8 cellular contexts compared by ENCODE assay signal in the genomic region with DNA sequence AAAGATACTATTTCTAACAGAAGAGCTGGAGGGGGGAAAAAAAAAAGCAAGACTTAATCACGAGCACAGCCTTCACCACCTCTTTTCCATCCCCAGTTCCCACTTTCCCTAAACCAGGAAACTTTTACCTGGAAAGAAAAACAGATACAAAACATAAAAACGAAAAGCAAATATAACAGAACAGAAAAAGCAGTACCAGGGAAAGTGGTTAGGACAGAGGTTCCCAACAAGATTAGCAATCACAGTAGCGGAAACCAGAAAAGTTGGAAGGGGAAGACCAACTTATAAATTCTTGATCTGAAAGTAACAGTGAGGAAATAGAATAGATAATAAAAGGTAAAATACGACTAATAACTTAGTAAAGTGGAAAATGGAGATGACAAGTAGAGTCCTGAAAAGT. TPM values are rescaled to one million over a fixed set of nuclear protein-coding genes. Genes with fewer than 3 reads are reported as not detected.
DNase-seq lines count a peak whose midpoint lies in the region; ATAC-seq, FAIRE-seq and TF ChIP-seq lines count a peak whose summit lies in the region.

No MANE protein-coding gene starts in this region.

- WGBS in body of pancreas, 2 donors = 3 to 8% methylated on average over 4 of the region's 4 CpGs
- WGBS in lung, 2 donors = 18 to 22% methylated on average over 4 of the region's 4 CpGs
- 8 to 9% methylated on average over 4 of the region's 4 CpGs for WGBS in transverse colon (ENCODE audit: low coverage in 1 of 2), 2 donors

- H3K9me3 Mint-ChIP-seq in activated naive CD4-positive, alpha-beta T cell treated with anti-CD3 and anti-CD28 coated beads for 36 hours = no peaks in the 10 kb centered on the region

- H3K27ac ChIP-seq in body of pancreas (peak overlapping the region; percentile 93 to 98 (median 94)), lung (ENCODE audit: low read depth in 1 of 2, low read length in 1 of 2) (peak overlapping the region in 1 of 2 donors; percentile 89), transverse colon (peak overlapping the region; percentile 93 to 97 (median 94))

- H3K4me1 ChIP-seq in body of pancreas (peaks cover 34% of the 10 kb centered on the region), lung (ENCODE audit: control insufficient read depth in 2 of 2, insufficient read depth in 2 of 2, low read length in 2 of 2) (peaks cover 9 to 20% of the 10 kb centered on the region in 2 donors), transverse colon (peaks cover 19 to 38% (median 32%) of the 10 kb centered on the region in 4 donors)

- no peaks in the 10 kb centered on the region for H3K9me3 ChIP-seq in body of pancreas
- H3K9me3 ChIP-seq in lung (ENCODE audit: control insufficient read depth in 2 of 2, insufficient read depth in 1 of 2, low read length in 1 of 2) = no peaks in the 10 kb centered on the region
- H3K9me3 ChIP-seq in transverse colon = no peaks in the 10 kb centered on the region

- no peak for FAIRE-seq in frontal cortex (lab: Jason Lieb, UNC)

- TF ChIP-seq CTCF in body of pancreas (IDR thresholded peaks at IDR 0.05) (no peak), lung (IDR thresholded peaks at IDR 0.05; ENCODE audit: control extremely low read depth, extremely low read depth) (no peak), transverse colon (IDR thresholded peaks at IDR 0.05) (no peak)

- DNase-seq in activated naive CD4-positive, alpha-beta T cell treated with anti-CD3 and anti-CD28 coated beads for 36 hours = no peak
- no peak for DNase-seq in activated naive CD4-positive, alpha-beta T cell treated with Interleukin-2 at 50 U/mL for 16 hours
- DNase-seq in body of pancreas (no peak), lung (ENCODE audit: low spot score) (no peak), transverse colon (no peak), frontal cortex (ENCODE audit: low spot score in 2 of 2) (no peak)

- H3K36me3 ChIP-seq in body of pancreas (replicated peaks in 1 of 2; ENCODE audit: insufficient read depth in 1 of 2, low read depth in 2 of 2) = peaks cover 8 to 21% of the 10 kb centered on the region in 2 donors
- H3K36me3 ChIP-seq in lung (ENCODE audit: control insufficient read depth in 2 of 2, insufficient read depth in 2 of 2, low read length in 2 of 2) = peaks cover 18 to 26% of the 10 kb centered on the region in 2 donors
- H3K36me3 ChIP-seq in transverse colon = peaks cover 0 to 41% (median 22%) of the 10 kb centered on the region in 4 donors

- H3K4me3 ChIP-seq in body of pancreas (peak overlapping the region; percentile 78 to 88), lung (peak overlapping the region; percentile 88), transverse colon (peak overlapping the region; percentile 42 to 79 (median 66))

- no peaks in the 10 kb centered on the region for H3K27me3 Mint-ChIP-seq in activated naive CD4-positive, alpha-beta T cell treated with anti-CD3 and anti-CD28 coated beads for 36 hours (ENCODE audit: low read depth)

- H3K27me3 ChIP-seq in body of pancreas (no peaks in the 10 kb centered on the region), lung (ENCODE audit: control insufficient read depth, insufficient read depth) (no peaks in the 10 kb centered on the region), transverse colon (no peaks in the 10 kb centered on the region)

- peak overlapping the region; percentile 93 for H3K4me3 Mint-ChIP-seq in activated naive CD4-positive, alpha-beta T cell treated with anti-CD3 and anti-CD28 coated beads for 36 hours

- no peak for TF ChIP-seq POLR2A in body of pancreas (IDR thresholded peaks at IDR 0.05)
- TF ChIP-seq POLR2A in transverse colon (IDR thresholded peaks at IDR 0.05) = no peak

- in situ Hi-C loops in transverse colon (cut with MboI; ENCODE audit: low pct_ligation_motif_present in 1 of 4, low pct_unique_long_range_greater_than_20kb in 1 of 4, low sequenced_read_pairs in 3 of 4) = loop anchor here in 2 of 4 donors (10.0 kb wide), 2 partner anchors 46 to 54 kb away; partner anchors contain the start of genes MICB (in 1 of the 2) and NCR3 (in 1 of the 2)

- CTCF ChIA-PET in activated naive CD4-positive, alpha-beta T cell treated with anti-CD3 and anti-CD28 coated beads for 36 hours (lab: Charles Lee) = interaction anchor here (0.7 to 22.5 kb wide), 9 partner anchors 10 to 143 kb away, joined by 3 to 604 read pairs (median 4); partner anchors contain the start of genes LST1, LTB, NCR3 and TNF

- peak overlapping the region; percentile 99 for H3K27ac Mint-ChIP-seq in activated naive CD4-positive, alpha-beta T cell treated with anti-CD3 and anti-CD28 coated beads for 36 hours

- H3K36me3 Mint-ChIP-seq in activated naive CD4-positive, alpha-beta T cell treated with anti-CD3 and anti-CD28 coated beads for 36 hours (ENCODE audit: low read depth) = peaks cover 51% of the 10 kb centered on the region

- ATAC-seq in body of pancreas = no peak
- ATAC-seq in lung (ENCODE audit: insufficient read depth, low FRiP score) = no peak
- no peak for ATAC-seq in HG02678 (IDR thresholded peaks at IDR 0.05; ENCODE audit: unreplicated experiment)
- ATAC-seq in GM21515 (IDR thresholded peaks at IDR 0.05; ENCODE audit: unreplicated experiment) = no peak

- peaks cover 46% of the 10 kb centered on the region for H3K4me1 Mint-ChIP-seq in activated naive CD4-positive, alpha-beta T cell treated with anti-CD3 and anti-CD28 coated beads for 36 hours (ENCODE audit: low read depth)

- TF ChIP-seq EP300 in transverse colon (IDR thresholded peaks at IDR 0.05; ENCODE audit: low read depth) = no peak

- intact Hi-C loops in activated naive CD4-positive, alpha-beta T cell treated with anti-CD3 and anti-CD28 coated beads for 36 hours (cut with micrococcal nuclease) = loop anchor here (1.0 to 10.0 kb wide), 4 partner anchors 46 to 923 kb away; partner anchors contain the start of genes GPSM3, MRPS18B, PBX2 and PPP1R10
- intact Hi-C loops in body of pancreas (cut with DNase I) (no loop called here), transverse colon (cut with DNase I; ENCODE audit: low total_unique reads) (no loop called here)

RNA-seq across cellular contexts. Expression of gene DDX39B, which starts 1.2 kb away (rescaled TPM):
- 100 to 1,000 TPM; 600 to 624 TPM for total RNA-seq in activated naive CD4-positive, alpha-beta T cell treated with anti-CD3 and anti-CD28 coated beads for 36 hours
- total RNA-seq in body of pancreas (100 to 1,000 TPM; 132 to 260 TPM), lung (100 to 1,000 TPM; 316 to 418 TPM), transverse colon (100 to 1,000 TPM; 147 to 519 (median 271) TPM), frontal cortex (318 TPM)
- 100 to 1,000 TPM; 318 to 354 TPM for polyA plus RNA-seq in lung

RNA-seq across cellular contexts. Expression of gene ATP6V1G2, which starts 5.8 kb away (rescaled TPM):
- 1 to 10 TPM; 1.2 to 1.4 TPM for total RNA-seq in activated naive CD4-positive, alpha-beta T cell treated with anti-CD3 and anti-CD28 coated beads for 36 hours
- 1 to 10 TPM in 1 of 2 donors, not detected in 1; 1.0 TPM for total RNA-seq in body of pancreas
- total RNA-seq in lung = 1 to 10 TPM in 1 of 2 donors, under 1 TPM in 1; 0.28 to 1.5 TPM
- polyA plus RNA-seq in lung = under 1 TPM; 0.47 to 0.56 TPM
- total RNA-seq in transverse colon = under 1 TPM in 2 of 4 donors, not detected in 2; 0.82 to 0.95 TPM
- 54.6 TPM for total RNA-seq in frontal cortex

RNA-seq across cellular contexts. Expression of gene NFKBIL1, which starts 6.8 kb away (rescaled TPM):
- total RNA-seq in activated naive CD4-positive, alpha-beta T cell treated with anti-CD3 and anti-CD28 coated beads for 36 hours = 10 to 100 TPM; 20.4 to 20.6 TPM
- 10 to 100 TPM in 1 of 2 donors, 1 to 10 TPM in 1; 5.6 to 27.0 TPM for total RNA-seq in body of pancreas
- 10 to 100 TPM; 13.5 to 19.2 TPM for total RNA-seq in lung
- polyA plus RNA-seq in lung = 10 to 100 TPM; 18.9 to 32.2 TPM
- 10 to 100 TPM; 13.7 to 29.5 (median 22.9) TPM for total RNA-seq in transverse colon
- 20.4 TPM for total RNA-seq in frontal cortex

RNA-seq across cellular contexts. Expression of gene MCCD1, which starts 11.9 kb away (rescaled TPM):
- not detected for total RNA-seq in activated naive CD4-positive, alpha-beta T cell treated with anti-CD3 and anti-CD28 coated beads for 36 hours
- total RNA-seq in body of pancreas (not detected), lung (not detected), transverse colon (not detected), frontal cortex (not detected)
- polyA plus RNA-seq in lung = not detected

RNA-seq across cellular contexts. Expression of gene LTA, which starts 31.4 kb away (rescaled TPM):
- total RNA-seq in activated naive CD4-positive, alpha-beta T cell treated with anti-CD3 and anti-CD28 coated beads for 36 hours = 100 to 1,000 TPM; 165 to 173 TPM
- total RNA-seq in body of pancreas (not detected), lung (1 to 10 TPM in 1 of 2 donors, under 1 TPM in 1; 0.54 to 1.2 TPM), transverse colon (not detected), frontal cortex (not detected)
- polyA plus RNA-seq in lung = under 1 TPM; 0.28 to 0.40 TPM

Comparison
In these comparisons a context has a peak if more than half of its experiments do, and no peak if none do; other contexts are left out.
1. RNA of gene ATP6V1G2, which starts 5.8 kb away (total RNA-seq): 54.6 TPM in frontal cortex (single experiment); 0.28 to 1.5 TPM in lung, 1.2 to 1.4 TPM in activated naive CD4-positive, alpha-beta T cell treated with anti-CD3 and anti-CD28 coated beads for 36 hours, 1.0 TPM in body of pancreas and 0.82 to 0.95 TPM in transverse colon; every median in the first group is over 10 times any median in the second.
2. Peak in every context shown above with its lines, with median percentiles within 50 percentile points of each other: H3K4me3 ChIP-seq.